16 cellular contexts compared by ENCODE assay signal in genomic region chr14:74835607-74836250, GRCh38. TPM values are rescaled to one million over a fixed set of nuclear protein-coding genes. Genes with fewer than 3 reads are reported as not detected.
DNase-seq lines count a peak whose midpoint lies in the region; ATAC-seq, FAIRE-seq and TF ChIP-seq lines count a peak whose summit lies in the region.
"Had no signal": no experiment of that assay in that cellular context is flagged by ENCODE, and none has a peak within 500 bp of the region (broad histone marks: within the 10 kb centered on the region; RNA-seq: fewer than 3 reads in every experiment).

No MANE protein-coding gene starts in this region.

- peaks cover 9% of the 10 kb centered on the region for H3K36me3 Mint-ChIP-seq in CD4-positive, CD25-positive, alpha-beta regulatory T cell
- H3K36me3 Mint-ChIP-seq in immature natural killer cell, result peaks cover 3 to 14% (median 10%) of the 10 kb centered on the region in 3 donors

- no peak overlapping the region for H3K4me3 ChIP-seq in CD4-positive, CD25-positive, alpha-beta regulatory T cell (ENCODE audit: low read depth, low read length)
- no peak overlapping the region for H3K4me3 ChIP-seq in SK-N-MC
- no peak overlapping the region for H3K4me3 ChIP-seq in coronary artery
- H3K4me3 ChIP-seq: BLaER1, Peyer's patch, stomach had no signal

- H3K27ac Mint-ChIP-seq in CD4-positive, CD25-positive, alpha-beta regulatory T cell, result peak overlapping the region; percentile 85 to 94 (median 92)
- peak overlapping the region in 5 of 6 donors; percentile 20 to 69 (median 29) for H3K27ac Mint-ChIP-seq in immature natural killer cell

- peaks cover 40% of the 10 kb centered on the region for H3K4me1 ChIP-seq in CD4-positive, CD25-positive, alpha-beta regulatory T cell (ENCODE audit: control insufficient read depth, insufficient read depth, low read length, poor library complexity, severe bottlenecking)

- no peak for TF ChIP-seq CTCF in coronary artery (IDR thresholded peaks at IDR 0.05)

- H3K4me1 Mint-ChIP-seq in CD4-positive, CD25-positive, alpha-beta regulatory T cell, result peaks cover 40 to 63% (median 52%) of the 10 kb centered on the region in 4 donors
- H3K4me1 Mint-ChIP-seq in immature natural killer cell, result peaks cover 37 to 45% of the 10 kb centered on the region in 2 donors
- H3K4me1 Mint-ChIP-seq: brain had no signal

- H3K36me3 ChIP-seq in CD4-positive, CD25-positive, alpha-beta regulatory T cell (ENCODE audit: control insufficient read depth, insufficient read depth, low read length), result peaks cover 12% of the 10 kb centered on the region
- peaks cover 28% of the 10 kb centered on the region for H3K36me3 ChIP-seq in SK-N-MC (ENCODE audit: insufficient read depth, low read length)

- no peak for TF ChIP-seq POLR2A in GM12891 (IDR thresholded peaks at IDR 0.05; ENCODE audit: low read depth, low read length)

- H3K9me3 ChIP-seq in CD4-positive, CD25-positive, alpha-beta regulatory T cell (ENCODE audit: control insufficient read depth in 2 of 2, low read length in 2 of 2), result no peaks in the 10 kb centered on the region
- H3K9me3 ChIP-seq in SK-N-MC (ENCODE audit: low read depth, low read length), result no peaks in the 10 kb centered on the region
- H3K9me3 ChIP-seq: BLaER1, Peyer's patch, stomach had no signal

- H3K9me3 Mint-ChIP-seq in CD4-positive, CD25-positive, alpha-beta regulatory T cell, result no peaks in the 10 kb centered on the region
- no peaks in the 10 kb centered on the region for H3K9me3 Mint-ChIP-seq in immature natural killer cell
- H3K9me3 Mint-ChIP-seq: brain had no signal

- ATAC-seq in CD4-positive, CD25-positive, alpha-beta regulatory T cell (ENCODE audit: low read depth in 2 of 2), result peak in 1 of 2 donors; percentile 30
- ATAC-seq in HG02623 (IDR thresholded peaks at IDR 0.05; ENCODE audit: unreplicated experiment), result no peak
- no peak for ATAC-seq in HG03175 (IDR thresholded peaks at IDR 0.05; ENCODE audit: unreplicated experiment)

- no peak overlapping the region for H3K9ac ChIP-seq in SK-N-MC (ENCODE audit: insufficient read length)

- H3K4me3 Mint-ChIP-seq in CD4-positive, CD25-positive, alpha-beta regulatory T cell, result peak overlapping the region in 3 of 4 donors; percentile 53 to 62 (median 55)
- no peak overlapping the region for H3K4me3 Mint-ChIP-seq in immature natural killer cell
- H3K4me3 Mint-ChIP-seq: brain had no signal

- DNase-seq in CD4-positive, CD25-positive, alpha-beta regulatory T cell, result peak in 1 of 3 donors; percentile 2
- DNase-seq in GM12891 (ENCODE audit: insufficient read length, low spot score) (no peak), SK-N-MC (ENCODE audit: low read depth, low spot score) (no peak), immature natural killer cell (no peak), coronary artery (ENCODE audit: low spot score) (no peak)
- DNase-seq: NCI-H1105; retina; stimulated activated CD4-positive, alpha-beta T cell treated with anti-CD3 and anti-CD28 coated beads, Interleukin-4, amount 100 ng/mL, for 24 hours; stomach; T-helper 9 cell had no signal

- no peaks in the 10 kb centered on the region for H3K27me3 ChIP-seq in CD4-positive, CD25-positive, alpha-beta regulatory T cell (ENCODE audit: control insufficient read depth, insufficient read depth, low read length)
- H3K27me3 ChIP-seq: BLaER1, Peyer's patch, stomach had no signal

- H3K27ac ChIP-seq in CD4-positive, CD25-positive, alpha-beta regulatory T cell (ENCODE audit: insufficient read depth, low read length, poor library complexity, severe bottlenecking), result peak overlapping the region; percentile 84
- H3K27ac ChIP-seq in SK-N-MC (peak overlapping the region; percentile 16; the same call in 1 of the 2 replicates), coronary artery (no peak overlapping the region)
- H3K27ac ChIP-seq: BLaER1 had no signal

- peak; percentile 64 for FAIRE-seq in GM12891 (lab: Jason Lieb, UNC)
- FAIRE-seq: islet of Langerhans had no signal

- no peaks in the 10 kb centered on the region for H3K27me3 Mint-ChIP-seq in CD4-positive, CD25-positive, alpha-beta regulatory T cell
- no peaks in the 10 kb centered on the region for H3K27me3 Mint-ChIP-seq in immature natural killer cell (ENCODE audit: low read depth in 3 of 3)
- H3K27me3 Mint-ChIP-seq: brain had no signal

TF ChIP-seq in GM12891, 5 proteins besides CTCF, POLR2A, EP300 and RAD21:
- TF ChIP-seq POU2F2 (IDR thresholded peaks at IDR 0.05; ENCODE audit: low read depth, low read length), result no peak
- TF ChIP-seq TAF1 (IDR thresholded peaks at IDR 0.05; ENCODE audit: low read depth, low read length), result no peak
- TF ChIP-seq SPI1 (IDR thresholded peaks at IDR 0.05; ENCODE audit: low read depth, low read length), result peak; percentile 90

RNA-seq across cellular contexts. Expression of gene PROX2, which starts 40.2 kb away (rescaled TPM):
- total RNA-seq in CD4-positive, CD25-positive, alpha-beta regulatory T cell, result not detected
- under 1 TPM in 1 of 4 donors, not detected in 3; 0.21 TPM for polyA plus RNA-seq in CD4-positive, CD25-positive, alpha-beta regulatory T cell
- polyA plus RNA-seq in GM12891 (2012; ENCODE audit: low read depth, missing spikeins), result 0.23 TPM
- 1 to 10 TPM in 1 of 3 donors, not detected in 2; 1.7 TPM for polyA plus RNA-seq in immature natural killer cell
- total RNA-seq: Peyer's patch, stomach had no signal
- polyA plus RNA-seq: stomach had no signal

RNA-seq across cellular contexts. Expression of gene DLST, which starts 46.0 kb away (rescaled TPM):
- total RNA-seq in CD4-positive, CD25-positive, alpha-beta regulatory T cell, result 122 TPM
- 10 to 100 TPM in 2 of 4 donors, 1 to 10 TPM in 2; 8.1 to 11.7 (median 10.2) TPM for polyA plus RNA-seq in CD4-positive, CD25-positive, alpha-beta regulatory T cell
- 56.9 TPM for polyA plus RNA-seq in GM12891 (2012; ENCODE audit: low read depth, missing spikeins)
- 10 to 100 TPM in 1 of 3 donors, 1 to 10 TPM in 2; 7.7 to 13.1 (median 9.0) TPM for polyA plus RNA-seq in immature natural killer cell

Comparison
In these comparisons a context has a peak if more than half of its experiments do, and no peak if none do; other contexts are left out.
1. H3K27ac ChIP-seq: peak in CD4-positive, CD25-positive, alpha-beta regulatory T cell (single experiment) and SK-N-MC (single experiment); none in coronary artery (0 of 2).
2. H3K4me3 Mint-ChIP-seq: peak in CD4-positive, CD25-positive, alpha-beta regulatory T cell (3 of 4); none in immature natural killer cell (0 of 5).